Comparison of ENCODE assay signal across 12 cellular contexts in genomic region chr7:143436539-143436938, GRCh38. TPM values are rescaled to one million over a fixed set of nuclear protein-coding genes. Genes with fewer than 3 reads are reported as not detected.
DNase-seq lines count a peak whose midpoint lies in the region; ATAC-seq and TF ChIP-seq lines count a peak whose summit lies in the region.
"Had no signal": no experiment of that assay in that cellular context is flagged by ENCODE, and none has a peak within 500 bp of the region (broad histone marks: within the 10 kb centered on the region; RNA-seq: fewer than 3 reads in every experiment).

No MANE protein-coding gene starts in this region.

- no peaks in the 10 kb centered on the region for H3K36me3 ChIP-seq in OCI-LY3 (replicated peaks; ENCODE audit: low read depth, low read length)
- no peaks in the 10 kb centered on the region for H3K36me3 ChIP-seq in MG63
- no peaks in the 10 kb centered on the region for H3K36me3 ChIP-seq in heart left ventricle

- WGBS in heart left ventricle, 4 donors, result 68 to 83% (median 77%) methylated on average over 1 of the region's 1 CpG

- no peak overlapping the region for H3K4me3 ChIP-seq in OCI-LY3 (ENCODE audit: low read length)
- no peak overlapping the region for H3K4me3 ChIP-seq in MG63
- H3K4me3 ChIP-seq in heart left ventricle, result no peak overlapping the region

- H3K27ac ChIP-seq in OCI-LY3 (ENCODE audit: low read length) (no peak overlapping the region), heart left ventricle (no peak overlapping the region)

- no peak for TF ChIP-seq CTCF in OCI-LY3 (IDR thresholded peaks at IDR 0.05; ENCODE audit: low read depth, low read length)
- TF ChIP-seq CTCF in heart left ventricle (IDR thresholded peaks at IDR 0.05), result no peak

- H3K4me1 ChIP-seq in OCI-LY3 (ENCODE audit: low read length) (peaks cover 19% of the 10 kb centered on the region), heart left ventricle (no peaks in the 10 kb centered on the region)

- intact Hi-C loops in heart left ventricle (cut with DNase I), result no loop called here

- H3K79me2 ChIP-seq in OCI-LY3 (ENCODE audit: low read length), result no peaks in the 10 kb centered on the region

- H3K9me3 ChIP-seq in OCI-LY3 (ENCODE audit: insufficient read depth, low read length) (no peaks in the 10 kb centered on the region), MG63 (no peaks in the 10 kb centered on the region), heart left ventricle (no peaks in the 10 kb centered on the region)

- peak; percentile 95 for ATAC-seq in GM18907 (IDR thresholded peaks at IDR 0.05; ENCODE audit: unreplicated experiment)
- ATAC-seq in GM21723 (IDR thresholded peaks at IDR 0.05; ENCODE audit: unreplicated experiment), result peak; percentile 65
- peak; percentile 84 for ATAC-seq in HG03095 (IDR thresholded peaks at IDR 0.05; ENCODE audit: unreplicated experiment)
- no peak for ATAC-seq in heart left ventricle

- H2AFZ ChIP-seq in OCI-LY3 (ENCODE audit: low read depth, low read length), result no peak overlapping the region

- TF ChIP-seq POLR2A in heart left ventricle (IDR thresholded peaks at IDR 0.05), result no peak

- peak overlapping the region; percentile 26; the same call in 1 of the 2 replicates for H3K4me2 ChIP-seq in OCI-LY3 (ENCODE audit: low read length)

- H4K20me1 ChIP-seq in OCI-LY3 (ENCODE audit: insufficient read depth, low read length), result no peaks in the 10 kb centered on the region

- DNase-seq in pons (ENCODE audit: low spot score), result no peak
- DNase-seq in MG63, result no peak
- no peak for DNase-seq in heart left ventricle
- no peak for DNase-seq in stimulated activated CD4-positive, alpha-beta T cell treated with anti-CD3 and anti-CD28 coated beads, Interleukin-15, amount 100 ng/mL, for 24 hours
- DNase-seq: small intestine, T-helper 2 cell had no signal

- H3K27me3 ChIP-seq in OCI-LY3 (ENCODE audit: low read depth, low read length), result peaks cover 43% of the 10 kb centered on the region
- H3K27me3 ChIP-seq in MG63, result no peaks in the 10 kb centered on the region
- no peaks in the 10 kb centered on the region for H3K27me3 ChIP-seq in heart left ventricle

- H3K9ac ChIP-seq in OCI-LY3 (ENCODE audit: low read length), result no peak overlapping the region

RNA-seq across cellular contexts. Expression of gene TAS2R60, which starts 6.7 kb away (rescaled TPM):
- total RNA-seq in MG63 (2014; rRNA removed; shearing (Covaris generic); ENCODE audit: low replicate concordance), result not detected in 2 replicates
- not detected for total RNA-seq in heart left ventricle
- polyA plus RNA-seq in heart left ventricle, result not detected
- total RNA-seq: kidney epithelial cell, OCI-LY7 had no signal
- polyA plus RNA-seq: small intestine had no signal

RNA-seq across cellular contexts. Expression of gene EPHA1, which starts 27.9 kb away (rescaled TPM):
- total RNA-seq in MG63 (2014; rRNA removed; shearing (Covaris generic); ENCODE audit: low replicate concordance), result not detected in 2 replicates
- total RNA-seq in heart left ventricle, result under 1 TPM in 3 of 9 donors, not detected in 6; 0.06 to 0.51 (median 0.48) TPM
- under 1 TPM in 1 of 2 donors, not detected in 1; 0.04 TPM for polyA plus RNA-seq in heart left ventricle
- total RNA-seq: OCI-LY7 had no signal

RNA-seq across cellular contexts. Expression of gene TAS2R41, which starts 41.1 kb away (rescaled TPM):
- not detected in 2 replicates for total RNA-seq in MG63 (2014; rRNA removed; shearing (Covaris generic); ENCODE audit: low replicate concordance)
- not detected for total RNA-seq in heart left ventricle
- polyA plus RNA-seq in heart left ventricle, result not detected
- total RNA-seq: kidney epithelial cell, OCI-LY7 had no signal
- polyA plus RNA-seq: small intestine had no signal

RNA-seq across cellular contexts. Expression of gene ZYX, which starts 55.4 kb away (rescaled TPM):
- 30.9 and 49.3 TPM in 2 replicates for total RNA-seq in MG63 (2014; rRNA removed; shearing (Covaris generic); ENCODE audit: low replicate concordance)
- total RNA-seq in heart left ventricle, result 100 to 1,000 TPM in 4 of 9 donors, 10 to 100 TPM in 5; 59.6 to 217 (median 79.4) TPM
- polyA plus RNA-seq in heart left ventricle, result 100 to 1,000 TPM in 1 of 2 donors, 10 to 100 TPM in 1; 55.9 to 156 TPM

Comparison
In these comparisons a context has a peak if more than half of its experiments do, and no peak if none do; other contexts are left out.
1. ATAC-seq: peak in GM18907 (single experiment), GM21723 (single experiment) and HG03095 (single experiment); none in heart left ventricle (0 of 4).